Comparison of ENCODE assay signal across 1 cellular context in the genomic region with DNA sequence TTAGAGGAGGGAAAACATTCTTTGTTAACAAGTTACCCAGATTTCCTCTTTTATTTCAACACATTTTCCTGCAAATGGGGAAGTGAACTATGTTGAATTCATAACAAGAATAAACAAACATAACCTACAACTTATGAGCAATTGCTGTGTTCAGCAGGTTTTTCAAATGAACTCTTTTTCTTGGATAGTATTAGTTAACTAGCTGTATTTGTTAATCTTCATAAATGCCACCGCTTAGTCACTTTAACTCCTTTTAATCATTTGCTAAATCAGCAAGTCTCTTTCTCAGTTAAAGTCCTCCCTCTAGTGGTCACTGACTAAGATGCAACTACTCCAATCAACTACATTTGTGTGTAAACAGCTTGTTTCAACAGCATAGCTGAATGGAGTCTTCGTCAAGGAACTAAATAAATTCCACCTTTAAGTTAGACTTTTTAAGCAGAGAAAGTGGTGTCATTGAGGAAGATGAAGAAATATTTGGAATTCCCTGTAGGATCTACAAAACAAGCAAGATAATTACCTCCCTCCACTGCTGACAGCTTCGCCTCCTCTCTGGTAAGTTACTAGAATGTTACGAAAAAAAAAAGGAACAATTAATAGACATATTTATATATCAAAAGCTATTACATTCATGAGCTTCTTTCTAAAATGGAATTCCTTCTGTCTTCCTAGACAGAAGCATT.
A peak's percentile ranks its signal among the peaks of the same experiment; 100 is the strongest.
TF ChIP-seq lines count a peak whose summit lies in the region.

No MANE protein-coding gene starts in this region.

TF ChIP-seq in H1, 55 proteins besides CTCF, POLR2A, EP300 and RAD21:
- TF ChIP-seq, protein P1, sequence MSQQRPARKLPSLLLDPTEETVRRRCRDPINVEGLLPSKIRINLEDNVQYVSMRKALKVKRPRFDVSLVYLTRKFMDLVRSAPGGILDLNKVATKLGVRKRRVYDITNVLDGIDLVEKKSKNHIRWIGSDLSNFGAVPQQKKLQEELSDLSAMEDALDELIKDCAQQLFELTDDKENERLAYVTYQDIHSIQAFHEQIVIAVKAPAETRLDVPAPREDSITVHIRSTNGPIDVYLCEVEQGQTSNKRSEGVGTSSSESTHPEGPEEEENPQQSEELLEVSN (IDR thresholded peaks at IDR 0.05) = no peak
- TF ChIP-seq GABPA (IDR thresholded peaks at IDR 0.05; ENCODE audit: borderline replicate concordance, insufficient read depth, low read length) (no peak), SIN3A (conservative IDR thresholded peaks at IDR 0.05 in 1 of 2, IDR thresholded peaks at IDR 0.05 in 1 of 2; ENCODE audit: low read depth in 1 of 2, low read length in 2 of 2) (no peak), EGR1 (IDR thresholded peaks at IDR 0.05; ENCODE audit: borderline replicate concordance, low read depth, low read length) (no peak), KDM5A (IDR thresholded peaks at IDR 0.05; ENCODE audit: low read length) (no peak), ZNF274 (IDR thresholded peaks at IDR 0.05; ENCODE audit: borderline replicate concordance, extremely low read depth, low read length) (no peak), SIX5 (IDR thresholded peaks at IDR 0.05; ENCODE audit: low read depth, low read length) (no peak), HDAC6 (IDR thresholded peaks at IDR 0.05; ENCODE audit: low read depth, low read length) (no peak), NANOG (IDR thresholded peaks at IDR 0.05; ENCODE audit: insufficient read depth, low read depth, low read length, poor library complexity, severe bottlenecking) (no peak), ASH2L (IDR thresholded peaks at IDR 0.05; ENCODE audit: low read length) (no peak), SP1 (IDR thresholded peaks at IDR 0.05; ENCODE audit: low read depth, low read length) (no peak), CHD1 (IDR thresholded peaks at IDR 0.05; ENCODE audit: low read depth, low read length) (no peak), KDM4A (IDR thresholded peaks at IDR 0.05; ENCODE audit: low read depth, low read length, severe bottlenecking) (no peak), CBX8 (IDR thresholded peaks at IDR 0.05; ENCODE audit: borderline replicate concordance, low read depth, low read length) (no peak), SUZ12 (IDR thresholded peaks at IDR 0.05; ENCODE audit: low read length) (no peak), RBBP5 (IDR thresholded peaks at IDR 0.05; ENCODE audit: borderline replicate concordance, low read depth, low read length) (no peak), SIRT6 (IDR thresholded peaks at IDR 0.05; ENCODE audit: low read length) (no peak), BACH1 (IDR thresholded peaks at IDR 0.05; ENCODE audit: low read length) (0 out of 2 replicates have a peak, but pooled peaks have one; percentile 62), BCL11A (IDR thresholded peaks at IDR 0.05; ENCODE audit: low read depth in 2 of 2, low read length in 2 of 2) (no peak), MAFK (IDR thresholded peaks at IDR 0.05; ENCODE audit: low read depth, low read length) (peak; percentile 99), YY1 (IDR thresholded peaks at IDR 0.05; ENCODE audit: low read depth, low read length) (no peak)
- TF ChIP-seq, protein P2, sequence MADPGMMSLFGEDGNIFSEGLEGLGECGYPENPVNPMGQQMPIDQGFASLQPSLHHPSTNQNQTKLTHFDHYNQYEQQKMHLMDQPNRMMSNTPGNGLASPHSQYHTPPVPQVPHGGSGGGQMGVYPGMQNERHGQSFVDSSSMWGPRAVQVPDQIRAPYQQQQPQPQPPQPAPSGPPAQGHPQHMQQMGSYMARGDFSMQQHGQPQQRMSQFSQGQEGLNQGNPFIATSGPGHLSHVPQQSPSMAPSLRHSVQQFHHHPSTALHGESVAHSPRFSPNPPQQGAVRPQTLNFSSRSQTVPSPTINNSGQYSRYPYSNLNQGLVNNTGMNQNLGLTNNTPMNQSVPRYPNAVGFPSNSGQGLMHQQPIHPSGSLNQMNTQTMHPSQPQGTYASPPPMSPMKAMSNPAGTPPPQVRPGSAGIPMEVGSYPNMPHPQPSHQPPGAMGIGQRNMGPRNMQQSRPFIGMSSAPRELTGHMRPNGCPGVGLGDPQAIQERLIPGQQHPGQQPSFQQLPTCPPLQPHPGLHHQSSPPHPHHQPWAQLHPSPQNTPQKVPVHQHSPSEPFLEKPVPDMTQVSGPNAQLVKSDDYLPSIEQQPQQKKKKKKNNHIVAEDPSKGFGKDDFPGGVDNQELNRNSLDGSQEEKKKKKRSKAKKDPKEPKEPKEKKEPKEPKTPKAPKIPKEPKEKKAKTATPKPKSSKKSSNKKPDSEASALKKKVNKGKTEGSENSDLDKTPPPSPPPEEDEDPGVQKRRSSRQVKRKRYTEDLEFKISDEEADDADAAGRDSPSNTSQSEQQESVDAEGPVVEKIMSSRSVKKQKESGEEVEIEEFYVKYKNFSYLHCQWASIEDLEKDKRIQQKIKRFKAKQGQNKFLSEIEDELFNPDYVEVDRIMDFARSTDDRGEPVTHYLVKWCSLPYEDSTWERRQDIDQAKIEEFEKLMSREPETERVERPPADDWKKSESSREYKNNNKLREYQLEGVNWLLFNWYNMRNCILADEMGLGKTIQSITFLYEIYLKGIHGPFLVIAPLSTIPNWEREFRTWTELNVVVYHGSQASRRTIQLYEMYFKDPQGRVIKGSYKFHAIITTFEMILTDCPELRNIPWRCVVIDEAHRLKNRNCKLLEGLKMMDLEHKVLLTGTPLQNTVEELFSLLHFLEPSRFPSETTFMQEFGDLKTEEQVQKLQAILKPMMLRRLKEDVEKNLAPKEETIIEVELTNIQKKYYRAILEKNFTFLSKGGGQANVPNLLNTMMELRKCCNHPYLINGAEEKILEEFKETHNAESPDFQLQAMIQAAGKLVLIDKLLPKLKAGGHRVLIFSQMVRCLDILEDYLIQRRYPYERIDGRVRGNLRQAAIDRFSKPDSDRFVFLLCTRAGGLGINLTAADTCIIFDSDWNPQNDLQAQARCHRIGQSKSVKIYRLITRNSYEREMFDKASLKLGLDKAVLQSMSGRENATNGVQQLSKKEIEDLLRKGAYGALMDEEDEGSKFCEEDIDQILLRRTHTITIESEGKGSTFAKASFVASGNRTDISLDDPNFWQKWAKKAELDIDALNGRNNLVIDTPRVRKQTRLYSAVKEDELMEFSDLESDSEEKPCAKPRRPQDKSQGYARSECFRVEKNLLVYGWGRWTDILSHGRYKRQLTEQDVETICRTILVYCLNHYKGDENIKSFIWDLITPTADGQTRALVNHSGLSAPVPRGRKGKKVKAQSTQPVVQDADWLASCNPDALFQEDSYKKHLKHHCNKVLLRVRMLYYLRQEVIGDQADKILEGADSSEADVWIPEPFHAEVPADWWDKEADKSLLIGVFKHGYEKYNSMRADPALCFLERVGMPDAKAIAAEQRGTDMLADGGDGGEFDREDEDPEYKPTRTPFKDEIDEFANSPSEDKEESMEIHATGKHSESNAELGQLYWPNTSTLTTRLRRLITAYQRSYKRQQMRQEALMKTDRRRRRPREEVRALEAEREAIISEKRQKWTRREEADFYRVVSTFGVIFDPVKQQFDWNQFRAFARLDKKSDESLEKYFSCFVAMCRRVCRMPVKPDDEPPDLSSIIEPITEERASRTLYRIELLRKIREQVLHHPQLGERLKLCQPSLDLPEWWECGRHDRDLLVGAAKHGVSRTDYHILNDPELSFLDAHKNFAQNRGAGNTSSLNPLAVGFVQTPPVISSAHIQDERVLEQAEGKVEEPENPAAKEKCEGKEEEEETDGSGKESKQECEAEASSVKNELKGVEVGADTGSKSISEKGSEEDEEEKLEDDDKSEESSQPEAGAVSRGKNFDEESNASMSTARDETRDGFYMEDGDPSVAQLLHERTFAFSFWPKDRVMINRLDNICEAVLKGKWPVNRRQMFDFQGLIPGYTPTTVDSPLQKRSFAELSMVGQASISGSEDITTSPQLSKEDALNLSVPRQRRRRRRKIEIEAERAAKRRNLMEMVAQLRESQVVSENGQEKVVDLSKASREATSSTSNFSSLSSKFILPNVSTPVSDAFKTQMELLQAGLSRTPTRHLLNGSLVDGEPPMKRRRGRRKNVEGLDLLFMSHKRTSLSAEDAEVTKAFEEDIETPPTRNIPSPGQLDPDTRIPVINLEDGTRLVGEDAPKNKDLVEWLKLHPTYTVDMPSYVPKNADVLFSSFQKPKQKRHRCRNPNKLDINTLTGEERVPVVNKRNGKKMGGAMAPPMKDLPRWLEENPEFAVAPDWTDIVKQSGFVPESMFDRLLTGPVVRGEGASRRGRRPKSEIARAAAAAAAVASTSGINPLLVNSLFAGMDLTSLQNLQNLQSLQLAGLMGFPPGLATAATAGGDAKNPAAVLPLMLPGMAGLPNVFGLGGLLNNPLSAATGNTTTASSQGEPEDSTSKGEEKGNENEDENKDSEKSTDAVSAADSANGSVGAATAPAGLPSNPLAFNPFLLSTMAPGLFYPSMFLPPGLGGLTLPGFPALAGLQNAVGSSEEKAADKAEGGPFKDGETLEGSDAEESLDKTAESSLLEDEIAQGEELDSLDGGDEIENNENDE (IDR thresholded peaks at IDR 0.05; ENCODE audit: insufficient replicate concordance, low read length) = peak; percentile 32
- TF ChIP-seq, protein P3, sequence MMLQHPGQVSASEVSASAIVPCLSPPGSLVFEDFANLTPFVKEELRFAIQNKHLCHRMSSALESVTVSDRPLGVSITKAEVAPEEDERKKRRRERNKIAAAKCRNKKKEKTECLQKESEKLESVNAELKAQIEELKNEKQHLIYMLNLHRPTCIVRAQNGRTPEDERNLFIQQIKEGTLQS (IDR thresholded peaks at IDR 0.05; ENCODE audit: insufficient read depth, low read depth, low read length) = no peak
- TF ChIP-seq, protein P4, sequence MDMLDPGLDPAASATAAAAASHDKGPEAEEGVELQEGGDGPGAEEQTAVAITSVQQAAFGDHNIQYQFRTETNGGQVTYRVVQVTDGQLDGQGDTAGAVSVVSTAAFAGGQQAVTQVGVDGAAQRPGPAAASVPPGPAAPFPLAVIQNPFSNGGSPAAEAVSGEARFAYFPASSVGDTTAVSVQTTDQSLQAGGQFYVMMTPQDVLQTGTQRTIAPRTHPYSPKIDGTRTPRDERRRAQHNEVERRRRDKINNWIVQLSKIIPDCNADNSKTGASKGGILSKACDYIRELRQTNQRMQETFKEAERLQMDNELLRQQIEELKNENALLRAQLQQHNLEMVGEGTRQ (IDR thresholded peaks at IDR 0.05; ENCODE audit: low read length) = no peak
- TF ChIP-seq, protein P5, sequence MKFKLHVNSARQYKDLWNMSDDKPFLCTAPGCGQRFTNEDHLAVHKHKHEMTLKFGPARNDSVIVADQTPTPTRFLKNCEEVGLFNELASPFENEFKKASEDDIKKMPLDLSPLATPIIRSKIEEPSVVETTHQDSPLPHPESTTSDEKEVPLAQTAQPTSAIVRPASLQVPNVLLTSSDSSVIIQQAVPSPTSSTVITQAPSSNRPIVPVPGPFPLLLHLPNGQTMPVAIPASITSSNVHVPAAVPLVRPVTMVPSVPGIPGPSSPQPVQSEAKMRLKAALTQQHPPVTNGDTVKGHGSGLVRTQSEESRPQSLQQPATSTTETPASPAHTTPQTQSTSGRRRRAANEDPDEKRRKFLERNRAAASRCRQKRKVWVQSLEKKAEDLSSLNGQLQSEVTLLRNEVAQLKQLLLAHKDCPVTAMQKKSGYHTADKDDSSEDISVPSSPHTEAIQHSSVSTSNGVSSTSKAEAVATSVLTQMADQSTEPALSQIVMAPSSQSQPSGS (IDR thresholded peaks at IDR 0.05; ENCODE audit: low read length) = no peak
